ENCODE assay signal across 16 cellular contexts in genomic region chr7:142352543-142352942, GRCh38.
DNase-seq lines count a peak whose midpoint lies in the region; ATAC-seq and TF ChIP-seq lines count a peak whose summit lies in the region.
"Had no signal": no experiment of that assay in that cellular context is flagged by ENCODE, and none has a peak within 500 bp of the region (broad histone marks: within the 10 kb centered on the region; RNA-seq: fewer than 3 reads in every experiment).

No MANE protein-coding gene starts in this region.

- ATAC-seq in CD4-positive, CD25-positive, alpha-beta regulatory T cell (ENCODE audit: low read depth in 2 of 2), result peak; percentile 46 to 57
- ATAC-seq in CD8-positive, alpha-beta T cell, result peak; percentile 29
- ATAC-seq: foreskin keratinocyte had no signal

- POLR2A ChIA-PET in CD8-positive, alpha-beta T cell (lab: Charles Lee), result interaction anchor here (1.2 kb wide), 1 partner anchor 455 kb away, joined by 3 read pairs; no protein-coding TSS in a partner anchor

- BruUV-seq in Calu3 (replicated peaks; lab: Mats Ljungman, UMichigan), result no TSS peak

- H3K27ac ChIP-seq in CD4-positive, CD25-positive, alpha-beta regulatory T cell (ENCODE audit: insufficient read depth, low read length, poor library complexity, severe bottlenecking), result peak overlapping the region; percentile 39
- no peak overlapping the region for H3K27ac ChIP-seq in CD8-positive, alpha-beta T cell (ENCODE audit: low read depth, low read length)
- H3K27ac ChIP-seq: foreskin keratinocyte, PC-9, prostate gland, SJCRH30, suprapubic skin had no signal

- H3K27me3 ChIP-seq in CD4-positive, CD25-positive, alpha-beta regulatory T cell (ENCODE audit: control insufficient read depth, insufficient read depth, low read length), result peaks cover 2% of the 10 kb centered on the region
- H3K27me3 ChIP-seq in CD8-positive, alpha-beta T cell (ENCODE audit: insufficient read depth, low read length), result no peaks in the 10 kb centered on the region
- H3K27me3 ChIP-seq: foreskin keratinocyte, suprapubic skin had no signal

- H3K4me1 ChIP-seq in CD4-positive, CD25-positive, alpha-beta regulatory T cell (ENCODE audit: control insufficient read depth, insufficient read depth, low read length, poor library complexity, severe bottlenecking), result no peaks in the 10 kb centered on the region
- peaks cover 23% of the 10 kb centered on the region for H3K4me1 ChIP-seq in CD8-positive, alpha-beta T cell (ENCODE audit: insufficient read depth, low read length)
- H3K4me1 ChIP-seq: prostate gland, SJCRH30 had no signal

- no peaks in the 10 kb centered on the region for H3K36me3 ChIP-seq in CD4-positive, CD25-positive, alpha-beta regulatory T cell (ENCODE audit: control insufficient read depth, insufficient read depth, low read length)
- no peaks in the 10 kb centered on the region for H3K36me3 ChIP-seq in CD8-positive, alpha-beta T cell (ENCODE audit: insufficient read depth, low read length)
- H3K36me3 ChIP-seq: prostate gland, SJCRH30, suprapubic skin had no signal

- no peaks in the 10 kb centered on the region for H3K27me3 Mint-ChIP-seq in CD4-positive, CD25-positive, alpha-beta regulatory T cell
- H3K27me3 Mint-ChIP-seq in CD8-positive, alpha-beta T cell (ENCODE audit: low read depth), result peaks cover 1% of the 10 kb centered on the region
- H3K27me3 Mint-ChIP-seq in T-helper 2 cell treated with Interferon-gamma antibody and Interleukin-4, amounts not matched to agents 5 μg/mL and 100 μg/mL, for 36 hours (ENCODE audit: low read depth), result peaks cover 13% of the 10 kb centered on the region
- H3K27me3 Mint-ChIP-seq in activated T-helper 1 cell treated with anti-CD3 and anti-CD28 coated beads, Interleukin-12 subunit alpha, Interleukin-12 subunit beta, Interleukin-2, Interleukin-4 antibody, amounts not matched to agents 30 ng/mL and 10 ng/mL and 1 ng/mL, durations not matched to agents 14 hours and 24 hours and 36 hours (ENCODE audit: insufficient read depth), result peaks cover 8% of the 10 kb centered on the region
- peaks cover 48% of the 10 kb centered on the region for H3K27me3 Mint-ChIP-seq in Calu3 (ENCODE audit: unreplicated experiment)

- peak in 1 of 3 donors; percentile 59 for DNase-seq in CD4-positive, CD25-positive, alpha-beta regulatory T cell
- peak in 1 of 7 experiments; percentile 21 for DNase-seq in CD8-positive, alpha-beta T cell
- DNase-seq in T-helper 2 cell treated with Interferon-gamma antibody and Interleukin-4, amounts not matched to agents 5 μg/mL and 100 μg/mL, for 36 hours (ENCODE audit: low spot score), result no peak
- peak; percentile 32 for DNase-seq in fibroblast of villous mesenchyme (ENCODE audit: low read depth)
- DNase-seq in activated T-helper 1 cell treated with anti-CD3 and anti-CD28 coated beads, Interleukin-12 subunit alpha, Interleukin-12 subunit beta, Interleukin-2, Interleukin-4 antibody, amounts not matched to agents 30 ng/mL and 10 ng/mL and 1 ng/mL, durations not matched to agents 14 hours and 24 hours and 36 hours (ENCODE audit: low spot score), result no peak
- DNase-seq in NCI-H1436 treated with DMSO at 0.1 percent for 48 hours (lab: John Stamatoyannopoulos, UW), result no peak
- DNase-seq in Calu3, result no peak
- DNase-seq: foreskin keratinocyte, NCI-H1436, NCI-H82, nephron progenitor cell, PC-9, SJCRH30, T-helper 9 cell had no signal

- no peak for TF ChIP-seq CTCF in CD8-positive, alpha-beta T cell (IDR thresholded peaks at IDR 0.05)
- TF ChIP-seq CTCF in fibroblast of villous mesenchyme (IDR thresholded peaks at IDR 0.05; ENCODE audit: insufficient read depth, low read depth, low read length) (no peak), Calu3 (IDR thresholded peaks at IDR 0.05; ENCODE audit: unreplicated experiment) (no peak)

- H3K4me1 Mint-ChIP-seq in CD4-positive, CD25-positive, alpha-beta regulatory T cell, result peaks cover 6 to 34% (median 16%) of the 10 kb centered on the region in 4 donors
- H3K4me1 Mint-ChIP-seq in CD8-positive, alpha-beta T cell (ENCODE audit: low read depth), result peaks cover 36% of the 10 kb centered on the region
- peaks cover 16% of the 10 kb centered on the region for H3K4me1 Mint-ChIP-seq in T-helper 2 cell treated with Interferon-gamma antibody and Interleukin-4, amounts not matched to agents 5 μg/mL and 100 μg/mL, for 36 hours (ENCODE audit: low read depth)
- H3K4me1 Mint-ChIP-seq in activated T-helper 1 cell treated with anti-CD3 and anti-CD28 coated beads, Interleukin-12 subunit alpha, Interleukin-12 subunit beta, Interleukin-2, Interleukin-4 antibody, amounts not matched to agents 30 ng/mL and 10 ng/mL and 1 ng/mL, durations not matched to agents 14 hours and 24 hours and 36 hours (ENCODE audit: low read depth), result peaks cover 17% of the 10 kb centered on the region
- peaks cover 9% of the 10 kb centered on the region for H3K4me1 Mint-ChIP-seq in Calu3 (ENCODE audit: low read depth, unreplicated experiment)

- peak overlapping the region in 2 of 3 donors; percentile 63 to 81 for H3K27ac Mint-ChIP-seq in CD4-positive, CD25-positive, alpha-beta regulatory T cell
- peak overlapping the region; percentile 43 for H3K27ac Mint-ChIP-seq in CD8-positive, alpha-beta T cell
- H3K27ac Mint-ChIP-seq in T-helper 2 cell treated with Interferon-gamma antibody and Interleukin-4, amounts not matched to agents 5 μg/mL and 100 μg/mL, for 36 hours, result peak overlapping the region; percentile 17
- no peak overlapping the region for H3K27ac Mint-ChIP-seq in activated T-helper 1 cell treated with anti-CD3 and anti-CD28 coated beads, Interleukin-12 subunit alpha, Interleukin-12 subunit beta, Interleukin-2, Interleukin-4 antibody, amounts not matched to agents 30 ng/mL and 10 ng/mL and 1 ng/mL, durations not matched to agents 14 hours and 24 hours and 36 hours
- H3K27ac Mint-ChIP-seq in Calu3 (ENCODE audit: unreplicated experiment), result no peak overlapping the region
- H3K27ac Mint-ChIP-seq: nephron progenitor cell had no signal

- intact Hi-C loops in CD8-positive, alpha-beta T cell (cut with DNase I, micrococcal nuclease), result no loop called here
- intact Hi-C loops in activated T-helper 1 cell treated with anti-CD3 and anti-CD28 coated beads, Interleukin-12 subunit alpha, Interleukin-12 subunit beta, Interleukin-2, Interleukin-4 antibody, amounts not matched to agents 30 ng/mL and 10 ng/mL and 1 ng/mL, durations not matched to agents 14 hours and 24 hours and 36 hours (cut with micrococcal nuclease), result loop anchor here (10.0 kb wide), 1 partner anchor 862 kb away; no protein-coding TSS in a partner anchor
- intact Hi-C loops in Calu3 (cut with micrococcal nuclease; ENCODE audit: unreplicated experiment), result no loop called here

- H3K4me3 ChIP-seq in CD4-positive, CD25-positive, alpha-beta regulatory T cell (ENCODE audit: low read depth, low read length), result peak overlapping the region; percentile 64
- peak overlapping the region; percentile 23 for H3K4me3 ChIP-seq in CD8-positive, alpha-beta T cell (ENCODE audit: low read depth, low read length)
- H3K4me3 ChIP-seq in fibroblast of villous mesenchyme (ENCODE audit: low read depth, low read length), result no peak overlapping the region
- H3K4me3 ChIP-seq: PC-9, prostate gland, SJCRH30, suprapubic skin had no signal

- CTCF ChIA-PET in CD8-positive, alpha-beta T cell (lab: Charles Lee), result interaction anchor here (1.0 to 1.4 kb wide), 4 partner anchors 10 to 446 kb away, joined by 3 to 7 read pairs (median 4); no protein-coding TSS in a partner anchor
- CTCF ChIA-PET in Calu3 (lab: Charles Lee), result no interaction called here

- no peaks in the 10 kb centered on the region for H3K9me3 Mint-ChIP-seq in CD4-positive, CD25-positive, alpha-beta regulatory T cell
- no peaks in the 10 kb centered on the region for H3K9me3 Mint-ChIP-seq in CD8-positive, alpha-beta T cell
- no peaks in the 10 kb centered on the region for H3K9me3 Mint-ChIP-seq in T-helper 2 cell treated with Interferon-gamma antibody and Interleukin-4, amounts not matched to agents 5 μg/mL and 100 μg/mL, for 36 hours
- no peaks in the 10 kb centered on the region for H3K9me3 Mint-ChIP-seq in activated T-helper 1 cell treated with anti-CD3 and anti-CD28 coated beads, Interleukin-12 subunit alpha, Interleukin-12 subunit beta, Interleukin-2, Interleukin-4 antibody, amounts not matched to agents 30 ng/mL and 10 ng/mL and 1 ng/mL, durations not matched to agents 14 hours and 24 hours and 36 hours
- peaks cover 3% of the 10 kb centered on the region for H3K9me3 Mint-ChIP-seq in Calu3 (ENCODE audit: low read depth, unreplicated experiment)
- H3K9me3 Mint-ChIP-seq: nephron progenitor cell had no signal

- peak overlapping the region in 2 of 4 donors; percentile 79 to 85 for H3K4me3 Mint-ChIP-seq in CD4-positive, CD25-positive, alpha-beta regulatory T cell
- H3K4me3 Mint-ChIP-seq in CD8-positive, alpha-beta T cell, result peak overlapping the region; percentile 55
- H3K4me3 Mint-ChIP-seq in T-helper 2 cell treated with Interferon-gamma antibody and Interleukin-4, amounts not matched to agents 5 μg/mL and 100 μg/mL, for 36 hours, result peak overlapping the region; percentile 11
- H3K4me3 Mint-ChIP-seq in activated T-helper 1 cell treated with anti-CD3 and anti-CD28 coated beads, Interleukin-12 subunit alpha, Interleukin-12 subunit beta, Interleukin-2, Interleukin-4 antibody, amounts not matched to agents 30 ng/mL and 10 ng/mL and 1 ng/mL, durations not matched to agents 14 hours and 24 hours and 36 hours, result no peak overlapping the region
- no peak overlapping the region for H3K4me3 Mint-ChIP-seq in Calu3 (ENCODE audit: low read depth, unreplicated experiment)
- H3K4me3 Mint-ChIP-seq: nephron progenitor cell had no signal

- H3K9me3 ChIP-seq in CD4-positive, CD25-positive, alpha-beta regulatory T cell (ENCODE audit: control insufficient read depth in 2 of 2, low read length in 2 of 2), result no peaks in the 10 kb centered on the region
- no peaks in the 10 kb centered on the region for H3K9me3 ChIP-seq in CD8-positive, alpha-beta T cell (ENCODE audit: low read length)
- H3K9me3 ChIP-seq: prostate gland, SJCRH30, suprapubic skin had no signal

- H3K36me3 Mint-ChIP-seq in CD4-positive, CD25-positive, alpha-beta regulatory T cell, result no peaks in the 10 kb centered on the region
- no peaks in the 10 kb centered on the region for H3K36me3 Mint-ChIP-seq in CD8-positive, alpha-beta T cell
- no peaks in the 10 kb centered on the region for H3K36me3 Mint-ChIP-seq in T-helper 2 cell treated with Interferon-gamma antibody and Interleukin-4, amounts not matched to agents 5 μg/mL and 100 μg/mL, for 36 hours (ENCODE audit: low read depth)
- no peaks in the 10 kb centered on the region for H3K36me3 Mint-ChIP-seq in activated T-helper 1 cell treated with anti-CD3 and anti-CD28 coated beads, Interleukin-12 subunit alpha, Interleukin-12 subunit beta, Interleukin-2, Interleukin-4 antibody, amounts not matched to agents 30 ng/mL and 10 ng/mL and 1 ng/mL, durations not matched to agents 14 hours and 24 hours and 36 hours (ENCODE audit: low read depth)
- H3K36me3 Mint-ChIP-seq in Calu3 (ENCODE audit: insufficient read depth, unreplicated experiment), result no peaks in the 10 kb centered on the region

Comparison
In these comparisons a context has a peak if more than half of its experiments do, and no peak if none do; other contexts are left out.
1. H3K27ac Mint-ChIP-seq: peak in CD4-positive, CD25-positive, alpha-beta regulatory T cell (2 of 3), CD8-positive, alpha-beta T cell (single experiment) and T-helper 2 cell treated with Interferon-gamma antibody and Interleukin-4, amounts not matched to agents 5 μg/mL and 100 μg/mL, for 36 hours (single experiment); none in activated T-helper 1 cell treated with anti-CD3 and anti-CD28 coated beads, Interleukin-12 subunit alpha, Interleukin-12 subunit beta, Interleukin-2, Interleukin-4 antibody, amounts not matched to agents 30 ng/mL and 10 ng/mL and 1 ng/mL, durations not matched to agents 14 hours and 24 hours and 36 hours (single experiment) and Calu3 (single experiment).
2. H3K4me3 Mint-ChIP-seq: peak in CD8-positive, alpha-beta T cell (single experiment) and T-helper 2 cell treated with Interferon-gamma antibody and Interleukin-4, amounts not matched to agents 5 μg/mL and 100 μg/mL, for 36 hours (single experiment); none in activated T-helper 1 cell treated with anti-CD3 and anti-CD28 coated beads, Interleukin-12 subunit alpha, Interleukin-12 subunit beta, Interleukin-2, Interleukin-4 antibody, amounts not matched to agents 30 ng/mL and 10 ng/mL and 1 ng/mL, durations not matched to agents 14 hours and 24 hours and 36 hours (single experiment) and Calu3 (single experiment).